ENCODE assay signal across 8 cellular contexts in the genomic region with DNA sequence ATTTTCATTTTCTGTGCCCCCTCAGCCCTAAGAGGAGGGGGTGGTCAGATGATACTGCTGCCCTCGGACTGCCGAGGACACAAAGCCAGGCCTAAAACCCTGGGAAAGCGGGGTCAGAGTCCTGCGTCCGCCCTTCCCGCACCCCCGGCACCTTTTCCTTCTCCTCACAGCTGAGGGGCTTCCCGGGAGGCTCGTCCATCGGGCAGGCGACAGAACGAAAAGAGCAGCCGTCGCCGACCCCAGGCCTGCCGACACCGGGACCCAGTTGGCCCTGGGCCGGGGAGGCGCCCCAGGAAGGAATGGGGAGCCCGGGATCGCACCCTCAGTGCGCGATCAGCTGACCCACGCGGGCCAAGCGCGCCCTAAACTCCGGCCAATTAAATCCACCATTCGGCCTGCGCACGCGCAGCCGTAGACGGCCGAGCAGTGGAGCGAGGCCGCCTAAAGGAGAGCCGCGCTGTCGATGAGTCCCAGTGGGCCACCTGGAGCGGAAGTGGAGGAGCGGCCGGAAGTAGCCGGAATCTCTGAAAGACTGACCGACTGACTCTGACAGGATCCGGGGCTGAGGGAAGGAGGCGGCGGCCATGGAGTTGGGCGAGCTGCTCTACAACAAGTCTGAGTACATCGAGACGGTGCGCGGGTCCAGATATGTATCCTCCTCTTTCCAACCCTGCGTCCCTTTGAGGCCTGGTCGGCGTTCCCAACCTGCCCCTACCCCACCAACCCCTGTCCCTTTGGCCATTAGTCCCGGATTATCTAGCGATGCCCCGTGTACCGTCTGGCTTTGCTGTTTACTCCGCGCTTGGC. TPM values are rescaled to one million over a fixed set of nuclear protein-coding genes. Genes with fewer than 3 reads are reported as not detected.
DNase-seq lines count a peak whose midpoint lies in the region; ATAC-seq and TF ChIP-seq lines count a peak whose summit lies in the region.

A gene (plus strand): TSS at position 508 of the 807 bp plus-strand sequence. CDS start 77 bp downstream, at position 585.
A gene (minus strand): TSS at position 352 of the 807 bp plus-strand sequence. CDS start 153 bp downstream, at position 199.

- H3K27me3 Mint-ChIP-seq in natural killer cell treated with Interleukin-12 subunit alpha and Interleukin-12 subunit beta and Interleukin-15 and Interleukin-18, amount 100 ng/mL, for 72 hours, result no peaks in the 10 kb centered on the region

- peak within 1 kb of the TSS; percentile 62 for H3K27ac ChIP-seq in RWPE2 (ENCODE audit: poor library complexity, severe bottlenecking)

- peak within 1 kb of the TSS; percentile 74 for H3K4me3 ChIP-seq in RWPE2 (ENCODE audit: severe bottlenecking)
- peak within 1 kb of the TSS; percentile 88 for H3K4me3 ChIP-seq in fibroblast of pulmonary artery (replicated peaks; ENCODE audit: low read depth, low read length)

- peak within 1 kb of the TSS; percentile 97 for H3K4me3 Mint-ChIP-seq in natural killer cell treated with Interleukin-12 subunit alpha and Interleukin-12 subunit beta and Interleukin-15 and Interleukin-18, amount 100 ng/mL, for 72 hours

- no peaks in the 10 kb centered on the region for H3K9me3 ChIP-seq in RWPE2 (ENCODE audit: severe bottlenecking)

- peaks cover 55% of the 10 kb centered on the region for H3K36me3 ChIP-seq in RWPE2 (ENCODE audit: low read depth)

- DNase-seq in EH (ENCODE audit: low read depth), result peak; percentile 96
- DNase-seq in H4 (ENCODE audit: low spot score), result peak; percentile 92
- peak; percentile 96 for DNase-seq in LoVo (ENCODE audit: low spot score)
- DNase-seq in RWPE2 (ENCODE audit: low spot score), result peak; percentile 95
- DNase-seq in activated T-helper 9 cell treated with anti-CD3 and anti-CD28 coated beads, Interleukin-2, amount 50 U/mL, for 16 hours (ENCODE audit: low read depth), result peak; percentile 80
- DNase-seq in fibroblast of pulmonary artery (ENCODE audit: low read depth), result peak; percentile 94
- DNase-seq in natural killer cell treated with Interleukin-12 subunit alpha and Interleukin-12 subunit beta and Interleukin-15 and Interleukin-18, amount 100 ng/mL, for 72 hours (ENCODE audit: low spot score), result peak; percentile 95
- peak; percentile 91 for DNase-seq in stimulated activated naive CD8-positive, alpha-beta T cell treated with anti-CD3 and anti-CD28 coated beads, Interleukin-15, Interleukin-2, amounts not matched to agents 100 U/mL and 50 U/mL, for 24 hours

- H3K36me3 Mint-ChIP-seq in natural killer cell treated with Interleukin-12 subunit alpha and Interleukin-12 subunit beta and Interleukin-15 and Interleukin-18, amount 100 ng/mL, for 72 hours, result peaks cover 14% of the 10 kb centered on the region

- no peaks in the 10 kb centered on the region for H3K27me3 ChIP-seq in RWPE2 (ENCODE audit: insufficient read depth, poor library complexity, severe bottlenecking)

- peak; percentile 99 for ATAC-seq in RWPE2 (ENCODE audit: low read depth)
- peak; percentile 99 to 100 for ATAC-seq in natural killer cell treated with Interleukin-12 subunit alpha and Interleukin-12 subunit beta and Interleukin-15 and Interleukin-18, amount 100 ng/mL, for 72 hours
- ATAC-seq in stimulated activated naive CD8-positive, alpha-beta T cell treated with anti-CD3 and anti-CD28 coated beads, Interleukin-15, Interleukin-2, amounts not matched to agents 100 U/mL and 50 U/mL, for 24 hours, result peak; percentile 99

- H3K27ac Mint-ChIP-seq in natural killer cell treated with Interleukin-12 subunit alpha and Interleukin-12 subunit beta and Interleukin-15 and Interleukin-18, amount 100 ng/mL, for 72 hours, result peak within 1 kb of the TSS; percentile 88 to 98

- no peak for TF ChIP-seq CTCF in RWPE2 (IDR thresholded peaks at IDR 0.05; ENCODE audit: poor library complexity, severe bottlenecking)
- TF ChIP-seq CTCF in fibroblast of pulmonary artery (IDR thresholded peaks at IDR 0.05; ENCODE audit: low read length, missing control alignments), result no peak

- H3K4me1 ChIP-seq in RWPE2 (ENCODE audit: insufficient read depth, poor library complexity, severe bottlenecking), result no peaks in the 10 kb centered on the region

- peaks cover 19 to 25% of the 10 kb centered on the region in 2 donors for H3K4me1 Mint-ChIP-seq in natural killer cell treated with Interleukin-12 subunit alpha and Interleukin-12 subunit beta and Interleukin-15 and Interleukin-18, amount 100 ng/mL, for 72 hours (ENCODE audit: low read depth in 2 of 2)

- H3K9me3 Mint-ChIP-seq in natural killer cell treated with Interleukin-12 subunit alpha and Interleukin-12 subunit beta and Interleukin-15 and Interleukin-18, amount 100 ng/mL, for 72 hours, result no peaks in the 10 kb centered on the region

RNA-seq across cellular contexts. Expression of the first gene that starts in this region (rescaled TPM):
- total RNA-seq in H4 (2014; rRNA removed; shearing (Covaris generic)), result 74.7 and 75.2 TPM in 2 replicates
- total RNA-seq in natural killer cell treated with Interleukin-12 subunit alpha and Interleukin-12 subunit beta and Interleukin-15 and Interleukin-18, amount 100 ng/mL, for 72 hours, result 100 to 1,000 TPM in 1 of 2 donors, 10 to 100 TPM in 1; 95.0 to 107 TPM

RNA-seq across cellular contexts. Expression of the second gene that starts in this region (rescaled TPM):
- 10.4 and 10.5 TPM in 2 replicates for total RNA-seq in H4 (2014; rRNA removed; shearing (Covaris generic))
- total RNA-seq in natural killer cell treated with Interleukin-12 subunit alpha and Interleukin-12 subunit beta and Interleukin-15 and Interleukin-18, amount 100 ng/mL, for 72 hours, result 10 to 100 TPM; 20.6 to 28.4 TPM

Comparison
In these comparisons a context has a peak if more than half of its experiments do, and no peak if none do; other contexts are left out.
1. Peak in every context shown above with its lines: DNase-seq, ATAC-seq, H3K4me3 ChIP-seq and H3K27ac ChIP-seq.